8 cellular contexts compared by ENCODE assay signal in genomic region chr12:108514973-108515814, GRCh38. TPM values are rescaled to one million over a fixed set of nuclear protein-coding genes. Genes with fewer than 3 reads are reported as not detected.
DNase-seq lines count a peak whose midpoint lies in the region; ATAC-seq, FAIRE-seq and TF ChIP-seq lines count a peak whose summit lies in the region.

TSS of gene FICD (plus strand) at chr12:108515277. CDS start at chr12:108516973, 1,696 bp downstream.

- peaks cover 0 to 6% of the 10 kb centered on the region in 2 donors for H3K36me3 ChIP-seq in prostate gland

- H3K9me3 ChIP-seq in T-helper 17 cell (ENCODE audit: control insufficient read depth, low read length, poor library complexity, severe bottlenecking) (no peaks in the 10 kb centered on the region), prostate gland (no peaks in the 10 kb centered on the region)

- FAIRE-seq in urothelium cell line (lab: Jason Lieb, UNC), result peak; percentile 56

- intact Hi-C loops in left ventricle myocardium superior (cut with micrococcal nuclease) (no loop called here), prostate gland (cut with DNase I) (loop anchor here (5.0 to 10.0 kb wide), 5 partner anchors 413 to 830 kb away; partner anchors contain the start of genes PRDM4 and PWP1)

- H3K4me1 Mint-ChIP-seq in T-helper 17 cell, result peaks cover 28% of the 10 kb centered on the region

- peak within 1 kb of the TSS; percentile 97 for H3K4me3 Mint-ChIP-seq in T-helper 17 cell

- no peaks in the 10 kb centered on the region for H3K27me3 ChIP-seq in prostate gland (replicated peaks; ENCODE audit: insufficient read depth)

- no peaks in the 10 kb centered on the region for H3K4me1 ChIP-seq in prostate gland (replicated peaks)

- TF ChIP-seq POLR2A in prostate gland (IDR thresholded peaks at IDR 0.05), result peak; percentile 31

- peaks cover 2% of the 10 kb centered on the region for H3K36me3 Mint-ChIP-seq in T-helper 17 cell (ENCODE audit: low read depth)

- TF ChIP-seq CTCF in prostate gland (IDR thresholded peaks at IDR 0.05), result peak in 1 of 4 experiments; percentile 8

- under 1% methylated on average over 67 of the region's 67 CpGs for WGBS in prostate gland

- H3K27me3 Mint-ChIP-seq in T-helper 17 cell, result no peaks in the 10 kb centered on the region

- peak within 1 kb of the TSS; percentile 59 to 61 for H3K4me3 ChIP-seq in prostate gland

- peak; percentile 96 to 100 for DNase-seq in NCI-H187 (lab: John Stamatoyannopoulos, UW)
- DNase-seq in T-helper 17 cell, result peak; percentile 98 to 99 (median 98)
- peak; percentile 84 to 100 (median 99) for DNase-seq in amygdala (lab: John Stamatoyannopoulos, UW)
- peak; percentile 100 for DNase-seq in left ventricle myocardium superior
- peak; percentile 99 for DNase-seq in prostate gland (ENCODE audit: low spot score)
- DNase-seq in urothelium cell line (ENCODE audit: low spot score), result peak; percentile 93

- peak within 1 kb of the TSS; percentile 93 for H3K27ac Mint-ChIP-seq in T-helper 17 cell

- peak; percentile 86 for ATAC-seq in GM18502 (IDR thresholded peaks at IDR 0.05; ENCODE audit: poor library complexity, unreplicated experiment)
- ATAC-seq in HG02943 (IDR thresholded peaks at IDR 0.05; ENCODE audit: low read depth, unreplicated experiment), result peak; percentile 87
- peak; percentile 95 for ATAC-seq in T-helper 17 cell
- ATAC-seq in left ventricle myocardium superior, result peak; percentile 96

- H3K27ac ChIP-seq in prostate gland, result peak within 1 kb of the TSS; percentile 51 to 52

RNA-seq across cellular contexts. Expression of gene FICD, which starts in this region (rescaled TPM):
- total RNA-seq in T-helper 17 cell (1 to 10 TPM; 4.4 to 5.1 TPM), left ventricle myocardium superior (3.2 TPM), prostate gland (10 to 100 TPM in 1 of 2 donors, 1 to 10 TPM in 1; 8.2 to 10.7 TPM)

Comparison
In these comparisons a context has a peak if more than half of its experiments do, and no peak if none do; other contexts are left out.
1. Peak in every context shown above with its lines: DNase-seq, ATAC-seq, H3K4me3 ChIP-seq and H3K27ac ChIP-seq.